Comparison of ENCODE assay signal across 32 cellular contexts in genomic region chr5:132667309-132667708, GRCh38. TPM values are rescaled to one million over a fixed set of nuclear protein-coding genes. Genes with fewer than 3 reads are reported as not detected.
"Had no signal": no experiment of that assay in that cellular context is flagged by ENCODE, and none has a peak within 500 bp of the region (broad histone marks: within the 10 kb centered on the region; RNA-seq: fewer than 3 reads in every experiment).

No MANE protein-coding gene starts in this region.

- H3K27me3 Mint-ChIP-seq: stimulated activated naive CD8-positive, alpha-beta T cell treated with anti-CD3 and anti-CD28 coated beads, Interleukin-15, Interleukin-2, amounts not matched to agents 100 ng/mL and 50 ng/mL, for 24 hours had no signal

- H3K9me3 ChIP-seq: colonic mucosa, esophagus muscularis mucosa, gastroesophageal sphincter, heart left ventricle, neutrophil, prostate gland, right atrium auricular region, sigmoid colon, thoracic aorta, tibial nerve, upper lobe of left lung had no signal

- H3K36me3 Mint-ChIP-seq: memory B cell; natural killer cell; stimulated activated naive B cell treated with anti-CD40 and anti-IgM and Interleukin-4, amounts not matched to agents 10 μg/mL and 1 μg/mL and 100 μg/mL, for 72 hours had no signal

- H3K4me1 ChIP-seq: colonic mucosa, esophagus muscularis mucosa, foreskin keratinocyte, gastroesophageal sphincter, heart left ventricle, prostate gland, right atrium auricular region, sigmoid colon, upper lobe of left lung had no signal

- H3K36me3 ChIP-seq: colonic mucosa, esophagus muscularis mucosa, gastroesophageal sphincter, heart left ventricle, neutrophil, prostate gland, right atrium auricular region, sigmoid colon, thoracic aorta, tibial nerve, upper lobe of left lung had no signal

- ATAC-seq: foreskin keratinocyte; gastroesophageal sphincter; heart left ventricle; left lobe of liver; stimulated activated naive B cell treated with anti-CD40 and anti-IgM and Interleukin-4, amounts not matched to agents 10 μg/mL and 1 μg/mL and 100 μg/mL, for 72 hours had no signal

- DNase-seq: colonic mucosa; dermis blood vessel endothelial cell; effector memory CD4-positive, alpha-beta T cell; foreskin keratinocyte; heart left ventricle; kidney; natural killer cell; sigmoid colon; stimulated activated CD4-positive, alpha-beta T cell treated with anti-CD3 and anti-CD28 coated beads, Interleukin-4, amount 100 ng/mL, for 4 hours; stimulated activated naive B cell treated with anti-CD40 and anti-IgM and Interleukin-4, amounts not matched to agents 10 μg/mL and 1 μg/mL and 100 μg/mL, for 72 hours; upper lobe of left lung had no signal

- H3K79me2 ChIP-seq: hepatocyte had no signal

- FAIRE-seq: endothelial cell of umbilical vein, kidney, urothelium cell line had no signal

- H3K4me2 ChIP-seq: hepatocyte had no signal

- H3K27me3 ChIP-seq: colonic mucosa, esophagus muscularis mucosa, foreskin keratinocyte, gastroesophageal sphincter, hepatocyte, neutrophil, right atrium auricular region, sigmoid colon, upper lobe of left lung had no signal

- H3K9me3 Mint-ChIP-seq: memory B cell; natural killer cell; stimulated activated naive CD8-positive, alpha-beta T cell treated with anti-CD3 and anti-CD28 coated beads, Interleukin-15, Interleukin-2, amounts not matched to agents 100 ng/mL and 50 ng/mL, for 24 hours had no signal

- H2AFZ ChIP-seq: hepatocyte had no signal

- H3K4me3 ChIP-seq: colonic mucosa, esophagus muscularis mucosa, gastroesophageal sphincter, heart left ventricle, hepatocyte, lung, prostate gland, right atrium auricular region, sigmoid colon, thoracic aorta, tibial nerve, upper lobe of left lung had no signal

- H3K4me3 Mint-ChIP-seq: memory B cell; natural killer cell; stimulated activated naive B cell treated with anti-CD40 and anti-IgM and Interleukin-4, amounts not matched to agents 10 μg/mL and 1 μg/mL and 100 μg/mL, for 72 hours; stimulated activated naive CD8-positive, alpha-beta T cell treated with anti-CD3 and anti-CD28 coated beads, Interleukin-15, Interleukin-2, amounts not matched to agents 100 ng/mL and 50 ng/mL, for 24 hours had no signal

- H3K27ac ChIP-seq: colonic mucosa, esophagus muscularis mucosa, foreskin keratinocyte, gastroesophageal sphincter, heart left ventricle, neutrophil, prostate gland, right atrium auricular region, sigmoid colon, thoracic aorta, tibial nerve, upper lobe of left lung had no signal

- H3K27ac Mint-ChIP-seq: memory B cell; natural killer cell; stimulated activated naive B cell treated with anti-CD40 and anti-IgM and Interleukin-4, amounts not matched to agents 10 μg/mL and 1 μg/mL and 100 μg/mL, for 72 hours; stimulated activated naive CD8-positive, alpha-beta T cell treated with anti-CD3 and anti-CD28 coated beads, Interleukin-15, Interleukin-2, amounts not matched to agents 100 ng/mL and 50 ng/mL, for 24 hours had no signal

RNA-seq across cellular contexts. Expression of gene IL4, which starts 6.5 kb away (rescaled TPM):
- total RNA-seq: colonic mucosa, dermis blood vessel endothelial cell, endothelial cell of umbilical vein, epithelial cell of proximal tubule, esophagus muscularis mucosa, fibroblast of lung, foreskin keratinocyte, gastroesophageal sphincter, heart left ventricle, hepatocyte, kidney, left lobe of liver, liver, lung, mononuclear cell, omental fat pad, prostate gland, right atrium auricular region, sigmoid colon, skeletal muscle tissue, thoracic aorta, tibial nerve, upper lobe of left lung had no signal
- polyA plus RNA-seq: endothelial cell of umbilical vein, fibroblast of lung, foreskin keratinocyte, heart left ventricle, hepatocyte, liver, lung, neural cell, sigmoid colon had no signal

RNA-seq across cellular contexts. Expression of gene IL13, which starts 9.3 kb away (rescaled TPM):
- total RNA-seq: colonic mucosa, dermis blood vessel endothelial cell, endothelial cell of umbilical vein, epithelial cell of proximal tubule, esophagus muscularis mucosa, fibroblast of lung, foreskin keratinocyte, gastroesophageal sphincter, hepatocyte, kidney, left lobe of liver, liver, lung, right atrium auricular region, sigmoid colon, skeletal muscle tissue had no signal
- polyA plus RNA-seq: fibroblast of lung, foreskin keratinocyte, heart left ventricle, hepatocyte, liver had no signal
